8 cellular contexts compared by ENCODE assay signal in the genomic region with DNA sequence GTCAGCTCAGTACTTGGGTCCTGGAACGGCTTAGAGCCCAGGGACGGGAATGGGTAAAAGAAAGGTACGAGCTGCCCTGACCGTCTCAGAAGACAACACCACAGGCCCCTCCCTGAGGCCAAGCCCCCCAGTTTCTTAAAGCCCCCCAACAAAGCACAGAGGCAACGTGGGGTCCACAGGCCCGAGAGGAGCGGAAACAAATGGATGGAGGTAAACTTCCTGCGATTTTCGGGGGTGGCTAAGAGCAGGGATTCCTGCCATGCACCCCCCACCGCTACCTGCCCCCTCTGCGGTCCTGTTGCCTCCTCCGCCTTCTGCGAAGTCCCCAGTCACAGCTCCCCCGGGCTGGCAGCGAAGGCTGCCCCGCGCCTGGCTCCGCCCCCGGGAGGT. TPM values are rescaled to one million over a fixed set of nuclear protein-coding genes. Genes with fewer than 3 reads are reported as not detected.
DNase-seq lines count a peak whose midpoint lies in the region; ATAC-seq, FAIRE-seq and TF ChIP-seq lines count a peak whose summit lies in the region.

No MANE protein-coding gene starts in this region.

- H3K4me3 Mint-ChIP-seq in brain = peak overlapping the region; percentile 80 to 86 (median 82)
- peak overlapping the region; percentile 55 for H3K4me3 Mint-ChIP-seq in stimulated activated naive CD8-positive, alpha-beta T cell treated with anti-CD3 and anti-CD28 coated beads, Interleukin-15, Interleukin-2, amounts not matched to agents 100 ng/mL and 50 ng/mL, for 24 hours
- H3K4me3 Mint-ChIP-seq in CD14-positive monocyte = peak overlapping the region in 1 of 2 donors; percentile 64

- H3K4me1 ChIP-seq in keratinocyte (ENCODE audit: control insufficient read depth, extremely low read depth, insufficient read depth, low read length) = peaks cover 3% of the 10 kb centered on the region

- ATAC-seq in GM18502 (IDR thresholded peaks at IDR 0.05; ENCODE audit: poor library complexity, unreplicated experiment) = no peak

- H3K27ac Mint-ChIP-seq in brain (peak overlapping the region; percentile 63 to 90 (median 80)), CD14-positive monocyte (no peak overlapping the region)
- no peak overlapping the region for H3K27ac Mint-ChIP-seq in stimulated activated naive CD8-positive, alpha-beta T cell treated with anti-CD3 and anti-CD28 coated beads, Interleukin-15, Interleukin-2, amounts not matched to agents 100 ng/mL and 50 ng/mL, for 24 hours

- H3K79me2 ChIP-seq in keratinocyte (ENCODE audit: control insufficient read depth, insufficient read depth, low read length) = no peaks in the 10 kb centered on the region

- H2AFZ ChIP-seq in keratinocyte (ENCODE audit: control insufficient read depth, low read length) = no peak overlapping the region

- H3K4me1 Mint-ChIP-seq in brain = peaks cover 61% of the 10 kb centered on the region
- peaks cover 17% of the 10 kb centered on the region for H3K4me1 Mint-ChIP-seq in stimulated activated naive CD8-positive, alpha-beta T cell treated with anti-CD3 and anti-CD28 coated beads, Interleukin-15, Interleukin-2, amounts not matched to agents 100 ng/mL and 50 ng/mL, for 24 hours (ENCODE audit: low read depth)
- H3K4me1 Mint-ChIP-seq in CD14-positive monocyte = peaks cover 9% of the 10 kb centered on the region

- peak overlapping the region; percentile 22 for H3K9ac ChIP-seq in keratinocyte (ENCODE audit: control insufficient read depth, extremely low read depth, insufficient read depth, low read length)

- no peak for TF ChIP-seq CTCF in brain (conservative IDR thresholded peaks at IDR 0.05)
- no peak for TF ChIP-seq CTCF in keratinocyte (optimal IDR thresholded peaks at IDR 0.05 in 1 of 3, IDR thresholded peaks at IDR 0.05 in 1 of 3, conservative IDR thresholded peaks at IDR 0.05 in 1 of 3; ENCODE audit: extremely low read depth in 1 of 3, insufficient read depth in 2 of 3, low read length in 3 of 3)
- TF ChIP-seq CTCF in CD14-positive monocyte (IDR thresholded peaks at IDR 0.05) = no peak

- DNase-seq in AG08395 (ENCODE audit: low spot score) = peak; percentile 76
- DNase-seq in HuH-7 (ENCODE audit: low spot score) = peak; percentile 58
- DNase-seq in keratinocyte (ENCODE audit: low read depth, low spot score) = no peak
- no peak for DNase-seq in activated CD4-positive, CD25-positive, alpha-beta regulatory T cell treated with anti-CD3 and anti-CD28 coated beads, Interleukin-2, amount 50 U/mL, for 72 hours
- DNase-seq in CD14-positive monocyte (ENCODE audit: low spot score) = no peak

- H3K4me2 ChIP-seq in keratinocyte (ENCODE audit: control insufficient read depth, extremely low read depth, insufficient read depth, low read depth, low read length) = peak overlapping the region; percentile 71

- no peak for FAIRE-seq in keratinocyte (lab: Jason Lieb, UNC)

- peaks cover 7% of the 10 kb centered on the region for H3K27me3 ChIP-seq in keratinocyte (ENCODE audit: control insufficient read depth, extremely low read depth, insufficient read depth, low read length)

- H4K20me1 ChIP-seq in keratinocyte (ENCODE audit: control insufficient read depth, extremely low read depth, insufficient read depth, low read length) = no peaks in the 10 kb centered on the region

- peak overlapping the region; percentile 38 to 59 (median 57) for H3K4me3 ChIP-seq in keratinocyte (ENCODE audit: control insufficient read depth in 2 of 3, extremely low read depth in 1 of 3, insufficient read depth in 2 of 3, low read depth in 1 of 3, low read length in 3 of 3)

- H3K27me3 Mint-ChIP-seq in brain = no peaks in the 10 kb centered on the region
- H3K27me3 Mint-ChIP-seq in stimulated activated naive CD8-positive, alpha-beta T cell treated with anti-CD3 and anti-CD28 coated beads, Interleukin-15, Interleukin-2, amounts not matched to agents 100 ng/mL and 50 ng/mL, for 24 hours = peaks cover 24% of the 10 kb centered on the region
- peaks cover 31 to 40% (median 39%) of the 10 kb centered on the region in 3 donors for H3K27me3 Mint-ChIP-seq in CD14-positive monocyte (ENCODE audit: low read depth in 3 of 3)

- no peaks in the 10 kb centered on the region for H3K36me3 ChIP-seq in keratinocyte (ENCODE audit: control insufficient read depth in 2 of 2, extremely low read depth in 1 of 2, insufficient read depth in 2 of 2, low read length in 2 of 2)

- dilution Hi-C loops in keratinocyte (cut with MboI; ENCODE audit: extremely low pct_ligation_motif_present, low sequenced_read_pairs) = no loop called here

- H3K9me3 Mint-ChIP-seq in brain (peaks cover 0 to 12% (median 3%) of the 10 kb centered on the region in 5 experiments), CD14-positive monocyte (peaks cover 0 to 7% (median 0%) of the 10 kb centered on the region in 7 donors)
- H3K9me3 Mint-ChIP-seq in stimulated activated naive CD8-positive, alpha-beta T cell treated with anti-CD3 and anti-CD28 coated beads, Interleukin-15, Interleukin-2, amounts not matched to agents 100 ng/mL and 50 ng/mL, for 24 hours = no peaks in the 10 kb centered on the region

- no peaks in the 10 kb centered on the region for H3K9me1 ChIP-seq in keratinocyte (ENCODE audit: control insufficient read depth, extremely low read depth, insufficient read depth, low read length)

- H3K27ac ChIP-seq in keratinocyte (ENCODE audit: control insufficient read depth, insufficient read depth, low read length) = no peak overlapping the region

- peaks cover 17% of the 10 kb centered on the region for H3K36me3 Mint-ChIP-seq in brain
- no peaks in the 10 kb centered on the region for H3K36me3 Mint-ChIP-seq in stimulated activated naive CD8-positive, alpha-beta T cell treated with anti-CD3 and anti-CD28 coated beads, Interleukin-15, Interleukin-2, amounts not matched to agents 100 ng/mL and 50 ng/mL, for 24 hours (ENCODE audit: low read depth)
- H3K36me3 Mint-ChIP-seq in CD14-positive monocyte = no peaks in the 10 kb centered on the region

- intact Hi-C loops in CD14-positive monocyte (cut with micrococcal nuclease) = no loop called here

- no peaks in the 10 kb centered on the region for H3K9me3 ChIP-seq in keratinocyte (ENCODE audit: control insufficient read depth, low read depth, low read length)

RNA-seq across cellular contexts. Expression of gene PTPRS, which starts 48.2 kb away (rescaled TPM):
- polyA plus RNA-seq in brain (ENCODE audit: insufficient read depth, low read depth, low replicate concordance) (52.5 TPM), keratinocyte (2.5 to 6.7 TPM (median 4.0 TPM) in 3 replicates), CD14-positive monocyte (not detected)
- 1.7 TPM for polyA plus RNA-seq in keratinocyte (2011; ENCODE audit: low read depth)
- 1.7 and 3.5 TPM in 2 replicates for polyA plus RNA-seq in keratinocyte (2011; cell fraction: cytosol; rRNA removed)
- polyA plus RNA-seq in keratinocyte (2011; cell fraction: nucleus; rRNA removed) = 11.4 and 17.1 TPM in 2 replicates
- polyA plus RNA-seq in keratinocyte (2012; ENCODE audit: low replicate concordance) = 1.3 and 6.7 TPM in 2 replicates
- 15.5 to 30.4 TPM (median 23.3 TPM) in 3 replicates for polyA minus RNA-seq in keratinocyte
- polyA minus RNA-seq in keratinocyte (2011; cell fraction: cytosol; rRNA and poly(A)+ RNA removed) = 24.9 TPM
- polyA minus RNA-seq in keratinocyte (2011; cell fraction: nucleus; rRNA and poly(A)+ RNA removed) = 44.2 and 50.3 TPM in 2 replicates

Comparison
In these comparisons a context has a peak if more than half of its experiments do, and no peak if none do; other contexts are left out.
1. DNase-seq: peak in AG08395 (single experiment) and HuH-7 (single experiment); none in keratinocyte (single experiment), activated CD4-positive, CD25-positive, alpha-beta regulatory T cell treated with anti-CD3 and anti-CD28 coated beads, Interleukin-2, amount 50 U/mL, for 72 hours (single experiment) and CD14-positive monocyte (single experiment).
2. H3K27ac Mint-ChIP-seq: peak in brain (5 of 5); none in stimulated activated naive CD8-positive, alpha-beta T cell treated with anti-CD3 and anti-CD28 coated beads, Interleukin-15, Interleukin-2, amounts not matched to agents 100 ng/mL and 50 ng/mL, for 24 hours (single experiment) and CD14-positive monocyte (0 of 7).